Comparison of ENCODE assay signal across 25 cellular contexts in the genomic region with DNA sequence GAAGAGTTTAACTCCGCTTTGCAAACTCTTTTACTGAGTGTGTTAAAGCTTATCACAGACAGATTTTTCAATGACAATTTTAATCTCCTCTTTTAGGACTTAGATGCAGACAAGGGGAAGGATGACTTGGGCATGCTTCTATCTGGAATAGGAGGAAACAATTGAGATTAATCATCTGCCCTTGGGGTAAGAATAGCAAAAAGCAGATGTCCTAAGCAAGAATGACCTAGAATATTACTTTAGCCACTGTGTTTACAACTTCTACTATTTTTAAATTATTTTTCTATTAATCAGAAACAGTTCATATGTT.
A peak's percentile ranks its signal among the peaks of the same experiment; 100 is the strongest.
DNase-seq lines count a peak whose midpoint lies in the region; ATAC-seq and TF ChIP-seq lines count a peak whose summit lies in the region.
"Had no signal": no experiment of that assay in that cellular context is flagged by ENCODE, and none has a peak within 500 bp of the region (broad histone marks: within the 10 kb centered on the region; RNA-seq: fewer than 3 reads in every experiment).

No MANE protein-coding gene starts in this region.

- no peak; the same call in 1 of the 2 replicates for TF ChIP-seq RAD21 in SK-N-SH (IDR thresholded peaks at IDR 0.05; ENCODE audit: low read length)

- H4K20me1 ChIP-seq in SK-N-SH (ENCODE audit: insufficient read depth) (no peaks in the 10 kb centered on the region), smooth muscle cell (ENCODE audit: low read depth) (no peaks in the 10 kb centered on the region)

- H3K27me3 ChIP-seq in heart right ventricle (no peaks in the 10 kb centered on the region), SK-N-SH (ENCODE audit: insufficient read depth) (no peaks in the 10 kb centered on the region), smooth muscle cell (ENCODE audit: low read depth) (no peaks in the 10 kb centered on the region)
- H3K27me3 ChIP-seq: esophagus squamous epithelium, stomach, upper lobe of left lung had no signal

- H3K36me3 ChIP-seq in heart right ventricle: no peaks in the 10 kb centered on the region
- no peaks in the 10 kb centered on the region for H3K36me3 ChIP-seq in SK-N-SH (replicated peaks in 1 of 2; ENCODE audit: control insufficient read depth in 1 of 2, insufficient read depth in 2 of 2, low read length in 1 of 2)
- no peaks in the 10 kb centered on the region for H3K36me3 ChIP-seq in smooth muscle cell (ENCODE audit: low read depth)
- H3K36me3 ChIP-seq: esophagus squamous epithelium, stomach, upper lobe of left lung had no signal

- H3K9me3 ChIP-seq in heart right ventricle: no peaks in the 10 kb centered on the region
- H3K9me3 ChIP-seq in SK-N-SH: no peaks in the 10 kb centered on the region
- no peaks in the 10 kb centered on the region for H3K9me3 ChIP-seq in smooth muscle cell (replicated peaks; ENCODE audit: low read depth)
- H3K9me3 ChIP-seq: esophagus squamous epithelium, stomach, upper lobe of left lung had no signal

- no peak overlapping the region for H3K27ac ChIP-seq in heart right ventricle
- H3K27ac ChIP-seq in SK-N-SH (ENCODE audit: low read depth in 2 of 2, low read length in 1 of 2): peak overlapping the region; percentile 56 to 95
- no peak overlapping the region for H3K27ac ChIP-seq in smooth muscle cell (ENCODE audit: low read depth)
- H3K27ac ChIP-seq: esophagus squamous epithelium, skin epidermis, stomach, upper lobe of left lung had no signal

- no peaks in the 10 kb centered on the region for H3F3A ChIP-seq in SK-N-SH (replicated peaks; ENCODE audit: insufficient read depth)
- no peaks in the 10 kb centered on the region for H3F3A ChIP-seq in smooth muscle cell (ENCODE audit: low read depth)

- intact Hi-C loops in Right ventricle myocardium superior (cut with DNase I): no loop called here
- intact Hi-C loops in heart right ventricle (cut with DNase I): no loop called here

- H3K4me1 ChIP-seq in heart right ventricle (peaks cover 0 to 15% (median 8%) of the 10 kb centered on the region in 9 donors), SK-N-SH (ENCODE audit: control insufficient read depth in 1 of 2, insufficient read depth in 2 of 2, low read depth in 1 of 2, low read length in 1 of 2) (peaks cover 20 to 24% of the 10 kb centered on the region in 2 experiments; a peak in 3 of 4 replicates), smooth muscle cell (ENCODE audit: low read depth) (peaks cover 11% of the 10 kb centered on the region)

- peak overlapping the region; percentile 32 for H3K9ac ChIP-seq in SK-N-SH
- no peak overlapping the region for H3K9ac ChIP-seq in smooth muscle cell (ENCODE audit: low read depth)

- H3K9me2 ChIP-seq in SK-N-SH: no peaks in the 10 kb centered on the region

- no peaks in the 10 kb centered on the region for H3K79me2 ChIP-seq in SK-N-SH (ENCODE audit: insufficient read depth)
- H3K79me2 ChIP-seq in smooth muscle cell (ENCODE audit: low read depth): no peaks in the 10 kb centered on the region

- H3K4me2 ChIP-seq in SK-N-SH (peak overlapping the region; percentile 78), smooth muscle cell (peak overlapping the region; percentile 70)

- CTCF ChIA-PET in SK-N-SH (lab: Yijun Ruan, JAX): interaction anchor here (2.5 kb wide), 1 partner anchor 74 kb away, joined by 9 read pairs; no protein-coding TSS in a partner anchor

- TF ChIP-seq CTCF in heart right ventricle (IDR thresholded peaks at IDR 0.05): no peak
- TF ChIP-seq CTCF in SK-N-SH (IDR thresholded peaks at IDR 0.05): no peak
- TF ChIP-seq CTCF in smooth muscle cell (IDR thresholded peaks at IDR 0.05; ENCODE audit: borderline replicate concordance, insufficient read depth, poor library complexity, severe bottlenecking): no peak

- H3K4me3 ChIP-seq in heart right ventricle (no peak overlapping the region), SK-N-SH (ENCODE audit: low read depth in 2 of 2, low read length in 1 of 2) (peak overlapping the region; percentile 21 to 36; a peak in 2 of 4 replicates), smooth muscle cell (peak overlapping the region; percentile 32)
- H3K4me3 ChIP-seq: K562, skin epidermis, stomach, upper lobe of left lung had no signal

- POLR2A ChIA-PET in SK-N-SH (lab: Yijun Ruan, JAX): no interaction called here

- no peak for DNase-seq in Right ventricle myocardium superior
- no peak for DNase-seq in heart right ventricle
- DNase-seq in SK-N-SH: peak; percentile 36
- peak; percentile 13 for DNase-seq in fibroblast of peridontal ligament (ENCODE audit: extremely low read depth)
- no peak for DNase-seq in smooth muscle cell (lab: John Stamatoyannopoulos, UW; ENCODE audit: unreplicated experiment)
- no peak for DNase-seq in activated CD4-positive, alpha-beta T cell treated with anti-CD3 and anti-CD28 coated beads, Interleukin-2, amount 50 U/mL, for 1 hour
- DNase-seq: activated CD4-positive, alpha-beta memory T cell treated with anti-CD3 and anti-CD28 coated beads, Interleukin-2, amount 10 ng/mL, durations not matched to agents 7 days and 5 days; activated naive CD4-positive, alpha-beta T cell treated with Interleukin-2 at 50 U/mL for 16 hours; activated T-cell treated with anti-CD3 and anti-CD28 coated beads, Interleukin-2, amount 50 U/mL, for 24 hours; effector memory CD4-positive, alpha-beta T cell; esophagus squamous epithelium; hypothalamus; kidney; MV-4-11; natural killer cell; NCI-H187 treated with DMSO at 0.1 percent for 48 hours; NK-92 treated with Interleukin-12 subunit alpha and Interleukin-12 subunit beta, amount 100 ng/mL, for 24 hours; stimulated activated CD4-positive, alpha-beta T cell treated with anti-CD3 and anti-CD28 coated beads, Interleukin-4, amount 100 ng/mL, for 1 hour; stomach; T-helper 1 cell; upper lobe of left lung had no signal

- H2AFZ ChIP-seq in SK-N-SH (ENCODE audit: low read depth) (peak overlapping the region; percentile 72), smooth muscle cell (ENCODE audit: low read depth) (no peak overlapping the region)

- 44 to 54% methylated on average over 1 of the region's 1 CpG for whole genome bisulfite sequencing in heart right ventricle, 2 donors
- 10% methylated on average over 1 of the region's 1 CpG for WGBS in SK-N-SH (ENCODE audit: low lambda C conversion rate)
- WGBS in smooth muscle cell (ENCODE audit: low lambda C conversion rate): 23% methylated on average over 1 of the region's 1 CpG

- peak; percentile 45 to 98; a peak in 3 of 4 replicates for TF ChIP-seq EP300 in SK-N-SH (IDR thresholded peaks at IDR 0.05; ENCODE audit: borderline replicate concordance in 1 of 2, low read depth in 1 of 2, low read length in 1 of 2)

- ATAC-seq in Right ventricle myocardium superior (ENCODE audit: poor library complexity): peak; percentile 38
- ATAC-seq in heart right ventricle: no peak
- ATAC-seq in GM21576 (IDR thresholded peaks at IDR 0.05; ENCODE audit: unreplicated experiment): no peak
- ATAC-seq in HG03439 (IDR thresholded peaks at IDR 0.05; ENCODE audit: unreplicated experiment): no peak
- ATAC-seq: K562, natural killer cell had no signal

TF ChIP-seq in SK-N-SH, 30 proteins besides CTCF, POLR2A, EP300 and RAD21 (continues in another document):
- peak; percentile 74 for TF ChIP-seq RCOR1 (IDR thresholded peaks at IDR 0.05; ENCODE audit: low read length)
- no peak for TF ChIP-seq SIN3A (IDR thresholded peaks at IDR 0.05; ENCODE audit: borderline replicate concordance, low read depth, low read length)
- peak; percentile 84 for TF ChIP-seq TCF12 (IDR thresholded peaks at IDR 0.05)
- peak; percentile 30; the same call in 1 of the 2 replicates for TF ChIP-seq JUND (IDR thresholded peaks at IDR 0.05)
- TF ChIP-seq, protein P1, sequence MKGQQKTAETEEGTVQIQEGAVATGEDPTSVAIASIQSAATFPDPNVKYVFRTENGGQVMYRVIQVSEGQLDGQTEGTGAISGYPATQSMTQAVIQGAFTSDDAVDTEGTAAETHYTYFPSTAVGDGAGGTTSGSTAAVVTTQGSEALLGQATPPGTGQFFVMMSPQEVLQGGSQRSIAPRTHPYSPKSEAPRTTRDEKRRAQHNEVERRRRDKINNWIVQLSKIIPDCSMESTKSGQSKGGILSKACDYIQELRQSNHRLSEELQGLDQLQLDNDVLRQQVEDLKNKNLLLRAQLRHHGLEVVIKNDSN (IDR thresholded peaks at IDR 0.05; ENCODE audit: borderline replicate concordance, low read depth): no peak
- peak; percentile 51; the same call in 1 of the 2 replicates for TF ChIP-seq POLR2AphosphoS5 (IDR thresholded peaks at IDR 0.05; ENCODE audit: low read depth, low read length)
- TF ChIP-seq GABPA (IDR thresholded peaks at IDR 0.05; ENCODE audit: low read depth): no peak
- TF ChIP-seq MXI1 (IDR thresholded peaks at IDR 0.05; ENCODE audit: low read depth, low read length): peak; percentile 26; the same call in 1 of the 2 replicates
- TF ChIP-seq GATA2 (CRISPR knock-in tag; IDR thresholded peaks at IDR 0.05): peak; percentile 69
- TF ChIP-seq, protein P2, sequence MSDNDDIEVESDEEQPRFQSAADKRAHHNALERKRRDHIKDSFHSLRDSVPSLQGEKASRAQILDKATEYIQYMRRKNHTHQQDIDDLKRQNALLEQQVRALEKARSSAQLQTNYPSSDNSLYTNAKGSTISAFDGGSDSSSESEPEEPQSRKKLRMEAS (IDR thresholded peaks at IDR 0.05; ENCODE audit: low read depth): no peak
- TF ChIP-seq, protein P3, sequence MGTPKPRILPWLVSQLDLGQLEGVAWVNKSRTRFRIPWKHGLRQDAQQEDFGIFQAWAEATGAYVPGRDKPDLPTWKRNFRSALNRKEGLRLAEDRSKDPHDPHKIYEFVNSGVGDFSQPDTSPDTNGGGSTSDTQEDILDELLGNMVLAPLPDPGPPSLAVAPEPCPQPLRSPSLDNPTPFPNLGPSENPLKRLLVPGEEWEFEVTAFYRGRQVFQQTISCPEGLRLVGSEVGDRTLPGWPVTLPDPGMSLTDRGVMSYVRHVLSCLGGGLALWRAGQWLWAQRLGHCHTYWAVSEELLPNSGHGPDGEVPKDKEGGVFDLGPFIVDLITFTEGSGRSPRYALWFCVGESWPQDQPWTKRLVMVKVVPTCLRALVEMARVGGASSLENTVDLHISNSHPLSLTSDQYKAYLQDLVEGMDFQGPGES (IDR thresholded peaks at IDR 0.05; ENCODE audit: low read depth, low read length): no peak
- no peak for TF ChIP-seq FOSL2 (IDR thresholded peaks at IDR 0.05; ENCODE audit: borderline replicate concordance, low read depth)
- peak; percentile 40; the same call in 1 of the 2 replicates for TF ChIP-seq TEAD4 (IDR thresholded peaks at IDR 0.05; ENCODE audit: borderline replicate concordance, insufficient read depth)
- peak; percentile 64 for TF ChIP-seq CHD2 (IDR thresholded peaks at IDR 0.05; ENCODE audit: low read length, partially characterized antibody)
- no peak for TF ChIP-seq EZH2phosphoT487 (IDR thresholded peaks at IDR 0.05; ENCODE audit: borderline replicate concordance, low read depth)
- TF ChIP-seq NFIC (IDR thresholded peaks at IDR 0.05; ENCODE audit: borderline replicate concordance): no peak

Comparison
In these comparisons a context has a peak if more than half of its experiments do, and no peak if none do; other contexts are left out.
1. DNase-seq: peak in SK-N-SH (single experiment) and fibroblast of peridontal ligament (single experiment); none in Right ventricle myocardium superior (single experiment), heart right ventricle (0 of 2), smooth muscle cell (single experiment) and activated CD4-positive, alpha-beta T cell treated with anti-CD3 and anti-CD28 coated beads, Interleukin-2, amount 50 U/mL, for 1 hour (single experiment).
2. H3K27ac ChIP-seq: peak in SK-N-SH (2 of 2); none in heart right ventricle (0 of 10) and smooth muscle cell (single experiment).
3. H3K4me3 ChIP-seq: peak in SK-N-SH (2 of 2) and smooth muscle cell (single experiment); none in heart right ventricle (0 of 10).